Comparison of ENCODE assay signal across 1 cellular context in the genomic region with DNA sequence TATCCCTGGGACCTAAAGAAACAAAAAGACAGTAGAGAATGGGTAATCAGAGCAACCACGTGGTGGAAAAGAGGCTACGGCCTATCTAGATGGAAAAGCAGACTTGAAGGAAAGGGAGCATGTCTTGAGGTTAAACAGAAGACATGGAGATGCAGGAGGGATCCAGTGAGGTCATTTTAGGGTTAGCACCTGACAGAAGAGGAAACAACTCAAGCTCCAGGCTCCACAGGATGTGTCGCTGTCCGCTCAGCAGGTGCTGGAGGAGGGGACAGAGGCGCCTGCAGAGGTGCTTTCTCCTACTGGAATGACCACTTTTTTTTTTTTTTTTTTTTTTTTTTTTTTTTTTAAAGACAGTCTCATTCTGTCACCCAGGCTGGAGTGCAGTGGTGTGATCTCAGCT.
TF ChIP-seq lines count a peak whose summit lies in the region.

No MANE protein-coding gene starts in this region.

TF ChIP-seq in GM12878, 131 proteins besides CTCF, POLR2A, EP300 and RAD21:
- TF ChIP-seq, protein P1, sequence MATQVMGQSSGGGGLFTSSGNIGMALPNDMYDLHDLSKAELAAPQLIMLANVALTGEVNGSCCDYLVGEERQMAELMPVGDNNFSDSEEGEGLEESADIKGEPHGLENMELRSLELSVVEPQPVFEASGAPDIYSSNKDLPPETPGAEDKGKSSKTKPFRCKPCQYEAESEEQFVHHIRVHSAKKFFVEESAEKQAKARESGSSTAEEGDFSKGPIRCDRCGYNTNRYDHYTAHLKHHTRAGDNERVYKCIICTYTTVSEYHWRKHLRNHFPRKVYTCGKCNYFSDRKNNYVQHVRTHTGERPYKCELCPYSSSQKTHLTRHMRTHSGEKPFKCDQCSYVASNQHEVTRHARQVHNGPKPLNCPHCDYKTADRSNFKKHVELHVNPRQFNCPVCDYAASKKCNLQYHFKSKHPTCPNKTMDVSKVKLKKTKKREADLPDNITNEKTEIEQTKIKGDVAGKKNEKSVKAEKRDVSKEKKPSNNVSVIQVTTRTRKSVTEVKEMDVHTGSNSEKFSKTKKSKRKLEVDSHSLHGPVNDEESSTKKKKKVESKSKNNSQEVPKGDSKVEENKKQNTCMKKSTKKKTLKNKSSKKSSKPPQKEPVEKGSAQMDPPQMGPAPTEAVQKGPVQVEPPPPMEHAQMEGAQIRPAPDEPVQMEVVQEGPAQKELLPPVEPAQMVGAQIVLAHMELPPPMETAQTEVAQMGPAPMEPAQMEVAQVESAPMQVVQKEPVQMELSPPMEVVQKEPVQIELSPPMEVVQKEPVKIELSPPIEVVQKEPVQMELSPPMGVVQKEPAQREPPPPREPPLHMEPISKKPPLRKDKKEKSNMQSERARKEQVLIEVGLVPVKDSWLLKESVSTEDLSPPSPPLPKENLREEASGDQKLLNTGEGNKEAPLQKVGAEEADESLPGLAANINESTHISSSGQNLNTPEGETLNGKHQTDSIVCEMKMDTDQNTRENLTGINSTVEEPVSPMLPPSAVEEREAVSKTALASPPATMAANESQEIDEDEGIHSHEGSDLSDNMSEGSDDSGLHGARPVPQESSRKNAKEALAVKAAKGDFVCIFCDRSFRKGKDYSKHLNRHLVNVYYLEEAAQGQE (IDR thresholded peaks at IDR 0.05; ENCODE audit: low read depth, low read length), result peak; percentile 87
- TF ChIP-seq, protein P2, sequence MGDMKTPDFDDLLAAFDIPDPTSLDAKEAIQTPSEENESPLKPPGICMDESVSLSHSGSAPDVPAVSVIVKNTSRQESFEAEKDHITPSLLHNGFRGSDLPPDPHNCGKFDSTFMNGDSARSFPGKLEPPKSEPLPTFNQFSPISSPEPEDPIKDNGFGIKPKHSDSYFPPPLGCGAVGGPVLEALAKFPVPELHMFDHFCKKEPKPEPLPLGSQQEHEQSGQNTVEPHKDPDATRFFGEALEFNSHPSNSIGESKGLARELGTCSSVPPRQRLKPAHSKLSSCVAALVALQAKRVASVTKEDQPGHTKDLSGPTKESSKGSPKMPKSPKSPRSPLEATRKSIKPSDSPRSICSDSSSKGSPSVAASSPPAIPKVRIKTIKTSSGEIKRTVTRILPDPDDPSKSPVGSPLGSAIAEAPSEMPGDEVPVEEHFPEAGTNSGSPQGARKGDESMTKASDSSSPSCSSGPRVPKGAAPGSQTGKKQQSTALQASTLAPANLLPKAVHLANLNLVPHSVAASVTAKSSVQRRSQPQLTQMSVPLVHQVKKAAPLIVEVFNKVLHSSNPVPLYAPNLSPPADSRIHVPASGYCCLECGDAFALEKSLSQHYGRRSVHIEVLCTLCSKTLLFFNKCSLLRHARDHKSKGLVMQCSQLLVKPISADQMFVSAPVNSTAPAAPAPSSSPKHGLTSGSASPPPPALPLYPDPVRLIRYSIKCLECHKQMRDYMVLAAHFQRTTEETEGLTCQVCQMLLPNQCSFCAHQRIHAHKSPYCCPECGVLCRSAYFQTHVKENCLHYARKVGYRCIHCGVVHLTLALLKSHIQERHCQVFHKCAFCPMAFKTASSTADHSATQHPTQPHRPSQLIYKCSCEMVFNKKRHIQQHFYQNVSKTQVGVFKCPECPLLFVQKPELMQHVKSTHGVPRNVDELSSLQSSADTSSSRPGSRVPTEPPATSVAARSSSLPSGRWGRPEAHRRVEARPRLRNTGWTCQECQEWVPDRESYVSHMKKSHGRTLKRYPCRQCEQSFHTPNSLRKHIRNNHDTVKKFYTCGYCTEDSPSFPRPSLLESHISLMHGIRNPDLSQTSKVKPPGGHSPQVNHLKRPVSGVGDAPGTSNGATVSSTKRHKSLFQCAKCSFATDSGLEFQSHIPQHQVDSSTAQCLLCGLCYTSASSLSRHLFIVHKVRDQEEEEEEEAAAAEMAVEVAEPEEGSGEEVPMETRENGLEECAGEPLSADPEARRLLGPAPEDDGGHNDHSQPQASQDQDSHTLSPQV (IDR thresholded peaks at IDR 0.05), result no peak
- TF ChIP-seq CHD4 (IDR thresholded peaks at IDR 0.05) (no peak), RCOR1 (conservative IDR thresholded peaks at IDR 0.05; ENCODE audit: low read depth, low read length) (no peak)
- TF ChIP-seq, protein P3, sequence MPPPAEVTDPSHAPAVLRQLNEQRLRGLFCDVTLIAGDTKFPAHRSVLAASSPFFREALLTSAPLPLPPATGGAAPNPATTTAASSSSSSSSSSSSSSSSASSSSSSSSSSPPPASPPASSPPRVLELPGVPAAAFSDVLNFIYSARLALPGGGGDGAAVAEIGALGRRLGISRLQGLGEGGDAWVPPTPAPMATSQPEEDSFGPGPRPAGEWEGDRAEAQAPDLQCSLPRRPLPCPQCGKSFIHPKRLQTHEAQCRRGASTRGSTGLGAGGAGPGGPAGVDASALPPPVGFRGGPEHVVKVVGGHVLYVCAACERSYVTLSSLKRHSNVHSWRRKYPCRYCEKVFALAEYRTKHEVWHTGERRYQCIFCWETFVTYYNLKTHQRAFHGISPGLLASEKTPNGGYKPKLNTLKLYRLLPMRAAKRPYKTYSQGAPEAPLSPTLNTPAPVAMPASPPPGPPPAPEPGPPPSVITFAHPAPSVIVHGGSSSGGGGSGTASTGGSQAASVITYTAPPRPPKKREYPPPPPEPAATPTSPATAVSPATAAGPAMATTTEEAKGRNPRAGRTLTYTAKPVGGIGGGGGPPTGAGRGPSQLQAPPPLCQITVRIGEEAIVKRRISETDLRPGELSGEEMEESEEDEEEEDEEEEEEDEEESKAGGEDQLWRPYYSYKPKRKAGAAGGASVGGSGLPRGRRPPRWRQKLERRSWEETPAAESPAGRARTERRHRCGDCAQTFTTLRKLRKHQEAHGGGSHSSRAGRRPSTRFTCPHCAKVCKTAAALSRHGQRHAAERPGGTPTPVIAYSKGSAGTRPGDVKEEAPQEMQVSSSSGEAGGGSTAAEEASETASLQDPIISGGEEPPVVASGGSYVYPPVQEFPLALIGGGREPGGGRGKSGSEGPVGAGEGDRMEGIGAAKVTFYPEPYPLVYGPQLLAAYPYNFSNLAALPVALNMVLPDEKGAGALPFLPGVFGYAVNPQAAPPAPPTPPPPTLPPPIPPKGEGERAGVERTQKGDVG (CRISPR knock-in tag; IDR thresholded peaks at IDR 0.05), result no peak
